ENCODE assay signal across 22 cellular contexts in genomic region chr1:221239911-221240310, GRCh38.
"Had no signal": no experiment of that assay in that cellular context is flagged by ENCODE, and none has a peak within 500 bp of the region (broad histone marks: within the 10 kb centered on the region; RNA-seq: fewer than 3 reads in every experiment).

No MANE protein-coding gene starts in this region.

- ATAC-seq: activated CD8-positive, alpha-beta T cell treated with anti-CD3 and anti-CD28 coated beads for 36 hours; gastroesophageal sphincter; mucosa of descending colon; naive thymus-derived CD4-positive, alpha-beta T cell; right lobe of liver; stimulated activated memory B cell treated with anti-CD40 and anti-IgM and Interleukin-4, amounts not matched to agents 10 μg/mL and 1 μg/mL and 100 μg/mL, for 72 hours had no signal

- H3K9me3 Mint-ChIP-seq: activated CD4-positive, alpha-beta T cell treated with anti-CD3 and anti-CD28 coated beads, Interleukin-2, amount 10 ng/mL, durations not matched to agents 24 days and 14 days; activated CD8-positive, alpha-beta T cell treated with anti-CD3 and anti-CD28 coated beads for 36 hours; activated T-cell treated with anti-CD3 and anti-CD28 coated beads, Interleukin-2, amount 50 U/mL, for 24 hours; central memory CD8-positive, alpha-beta T cell had no signal

- DNase-seq: activated CD4-positive, alpha-beta T cell treated with anti-CD3 and anti-CD28 coated beads, Interleukin-2, amount 10 ng/mL, durations not matched to agents 24 days and 14 days; activated CD8-positive, alpha-beta T cell treated with anti-CD3 and anti-CD28 coated beads for 36 hours; activated naive CD4-positive, alpha-beta T cell treated with Interleukin-2 at 50 U/mL for 16 hours; activated T-cell treated with anti-CD3 and anti-CD28 coated beads, Interleukin-2, amount 50 U/mL, for 24 hours; anterior cingulate cortex; heart left ventricle; kidney glomerular epithelial cell; left ventricle myocardium superior; mesenchymal stem cell; mucosa of descending colon; naive thymus-derived CD4-positive, alpha-beta T cell; right lobe of liver; stimulated activated CD4-positive, alpha-beta T cell treated with anti-CD3 and anti-CD28 coated beads, Interleukin-4, amount 100 ng/mL, for 4 hours; T1000; upper lobe of left lung had no signal

- H3K36me3 Mint-ChIP-seq: brain; naive thymus-derived CD4-positive, alpha-beta T cell; stimulated activated memory B cell treated with anti-CD40 and anti-IgM and Interleukin-4, amounts not matched to agents 10 μg/mL and 1 μg/mL and 100 μg/mL, for 72 hours had no signal

- H3K4me3 Mint-ChIP-seq: activated CD4-positive, alpha-beta T cell treated with anti-CD3 and anti-CD28 coated beads, Interleukin-2, amount 10 ng/mL, durations not matched to agents 24 days and 14 days; activated CD8-positive, alpha-beta T cell treated with anti-CD3 and anti-CD28 coated beads for 36 hours; activated T-cell treated with anti-CD3 and anti-CD28 coated beads, Interleukin-2, amount 50 U/mL, for 24 hours; central memory CD8-positive, alpha-beta T cell; naive thymus-derived CD4-positive, alpha-beta T cell; stimulated activated memory B cell treated with anti-CD40 and anti-IgM and Interleukin-4, amounts not matched to agents 10 μg/mL and 1 μg/mL and 100 μg/mL, for 72 hours had no signal

- H3K27me3 Mint-ChIP-seq: activated CD8-positive, alpha-beta T cell treated with anti-CD3 and anti-CD28 coated beads for 36 hours; brain had no signal

- H3K4me1 Mint-ChIP-seq: activated CD4-positive, alpha-beta T cell treated with anti-CD3 and anti-CD28 coated beads, Interleukin-2, amount 10 ng/mL, durations not matched to agents 24 days and 14 days; central memory CD8-positive, alpha-beta T cell; naive thymus-derived CD4-positive, alpha-beta T cell; stimulated activated memory B cell treated with anti-CD40 and anti-IgM and Interleukin-4, amounts not matched to agents 10 μg/mL and 1 μg/mL and 100 μg/mL, for 72 hours had no signal

- H3K36me3 ChIP-seq: gastroesophageal sphincter, heart left ventricle, right lobe of liver, thoracic aorta, upper lobe of left lung had no signal

- H3K4me3 ChIP-seq: coronary artery, gastroesophageal sphincter, mucosa of descending colon, right lobe of liver, thoracic aorta, upper lobe of left lung had no signal

- H3K27ac Mint-ChIP-seq: activated CD4-positive, alpha-beta T cell treated with anti-CD3 and anti-CD28 coated beads, Interleukin-2, amount 10 ng/mL, durations not matched to agents 24 days and 14 days; activated CD8-positive, alpha-beta T cell treated with anti-CD3 and anti-CD28 coated beads for 36 hours; activated T-cell treated with anti-CD3 and anti-CD28 coated beads, Interleukin-2, amount 50 U/mL, for 24 hours; activated T-helper 2 cell treated with anti-CD3 and anti-CD28 coated beads, Interferon-gamma antibody, Interleukin-2, Interleukin-4, amounts not matched to agents 10 μg/mL and 5 μg/mL and 100 μg/mL, durations not matched to agents 14 hours and 24 hours and 36 hours; naive thymus-derived CD4-positive, alpha-beta T cell; stimulated activated memory B cell treated with anti-CD40 and anti-IgM and Interleukin-4, amounts not matched to agents 10 μg/mL and 1 μg/mL and 100 μg/mL, for 72 hours had no signal

- H3K27me3 ChIP-seq: gastroesophageal sphincter, heart left ventricle, right lobe of liver, upper lobe of left lung had no signal
